In the genomic region with DNA sequence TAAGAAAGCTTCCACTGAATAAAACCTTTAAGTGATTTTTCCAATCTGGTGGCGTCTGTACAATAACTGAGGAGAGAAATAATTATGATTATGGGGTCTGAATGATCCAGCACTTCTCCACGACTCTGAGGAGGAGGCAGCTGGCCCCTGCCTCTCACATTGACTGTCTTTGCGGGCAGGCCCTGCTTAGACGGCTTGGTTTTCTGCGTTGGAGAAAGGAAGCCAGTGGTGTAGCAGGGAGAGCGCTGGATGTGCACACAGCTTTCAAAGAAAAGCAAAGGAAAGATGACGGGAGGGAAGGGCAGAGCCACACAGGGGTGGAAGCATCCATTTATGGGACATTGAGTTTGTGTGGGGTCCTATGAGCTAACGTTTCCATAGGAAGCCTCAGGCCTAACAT, we compare ENCODE assay signal across 19 cellular contexts.
DNase-seq lines count a peak whose midpoint lies in the region; ATAC-seq and TF ChIP-seq lines count a peak whose summit lies in the region.
"Had no signal": no experiment of that assay in that cellular context is flagged by ENCODE, and none has a peak within 500 bp of the region (broad histone marks: within the 10 kb centered on the region; RNA-seq: fewer than 3 reads in every experiment).

No MANE protein-coding gene starts in this region.

- 83 to 84% methylated on average over 8 of the region's 8 CpGs for whole genome bisulfite sequencing in heart right ventricle, 2 donors
- WGBS in psoas muscle, 3 donors, result 80 to 85% (median 81%) methylated on average over 8 of the region's 8 CpGs

- no peaks in the 10 kb centered on the region for H3K9me3 Mint-ChIP-seq in activated T-cell treated with anti-CD3 and anti-CD28 coated beads, Interleukin-2, amount 50 U/mL, for 4 hours
- H3K9me3 Mint-ChIP-seq: HFFc6 had no signal

- H3K9ac ChIP-seq in subcutaneous abdominal adipose tissue (ENCODE audit: low read length in 5 of 5), result no peak overlapping the region
- H3K9ac ChIP-seq: KMS-11 had no signal

- intact Hi-C loops in heart right ventricle (cut with DNase I) (loop anchor here in 2 of 10 donors (10.0 kb wide), 1 partner anchor 55 kb away; no protein-coding TSS in a partner anchor), cardiac septum (cut with DNase I) (loop anchor here (5.0 kb wide), 1 partner anchor 207 kb away; no protein-coding TSS in a partner anchor), psoas muscle (cut with DNase I) (loop anchor here in 1 of 2 donors (5.0 kb wide), 1 partner anchor 57 kb away; no protein-coding TSS in a partner anchor)

- H3K36me3 ChIP-seq in heart right ventricle, result peaks cover 0 to 48% (median 0%) of the 10 kb centered on the region in 9 donors
- peaks cover 0 to 9% of the 10 kb centered on the region in 2 donors for H3K36me3 ChIP-seq in psoas muscle (ENCODE audit: insufficient read depth in 1 of 2, low read depth in 1 of 2)
- peaks cover 0 to 40% (median 23%) of the 10 kb centered on the region in 5 donors for H3K36me3 ChIP-seq in subcutaneous abdominal adipose tissue (ENCODE audit: control insufficient read depth in 5 of 5, insufficient read depth in 5 of 5, low read length in 5 of 5)
- H3K36me3 ChIP-seq: Peyer's patch had no signal

- H3K9me3 ChIP-seq in heart right ventricle (no peaks in the 10 kb centered on the region), psoas muscle (no peaks in the 10 kb centered on the region), subcutaneous abdominal adipose tissue (ENCODE audit: control insufficient read depth in 5 of 5, low read length in 5 of 5) (no peaks in the 10 kb centered on the region)
- H3K9me3 ChIP-seq: Peyer's patch had no signal

- H3K4me3 ChIP-seq in heart right ventricle (no peak overlapping the region), psoas muscle (no peak overlapping the region), subcutaneous abdominal adipose tissue (ENCODE audit: low read depth in 1 of 5, low read length in 5 of 5) (no peak overlapping the region)
- H3K4me3 ChIP-seq: Peyer's patch had no signal

- H3K36me3 Mint-ChIP-seq in activated T-cell treated with anti-CD3 and anti-CD28 coated beads, Interleukin-2, amount 50 U/mL, for 4 hours (ENCODE audit: insufficient read depth), result no peaks in the 10 kb centered on the region

- peak overlapping the region in 6 of 10 donors; percentile 11 to 81 (median 75) for H3K27ac ChIP-seq in heart right ventricle
- H3K27ac ChIP-seq in cingulate gyrus (ENCODE audit: low read depth, low read length), result peak overlapping the region; percentile 71
- H3K27ac ChIP-seq in psoas muscle, result peak overlapping the region; percentile 36
- peak overlapping the region; percentile 24 for H3K27ac ChIP-seq in subcutaneous abdominal adipose tissue (ENCODE audit: low read depth, low read length)
- H3K27ac ChIP-seq: 22Rv1, KMS-11, Peyer's patch had no signal

- peaks cover 12% of the 10 kb centered on the region for H3K4me1 Mint-ChIP-seq in activated T-cell treated with anti-CD3 and anti-CD28 coated beads, Interleukin-2, amount 50 U/mL, for 4 hours (ENCODE audit: low read depth)

- ATAC-seq in heart right ventricle (no peak), psoas muscle (no peak), GM18870 (IDR thresholded peaks at IDR 0.05; ENCODE audit: unreplicated experiment) (no peak), GM18520 (IDR thresholded peaks at IDR 0.05; ENCODE audit: unreplicated experiment) (no peak)
- ATAC-seq in activated T-cell treated with anti-CD3 and anti-CD28 coated beads, Interleukin-2, amount 50 U/mL, for 4 hours, result no peak

- H3K27me3 ChIP-seq in heart right ventricle, result no peaks in the 10 kb centered on the region
- no peaks in the 10 kb centered on the region for H3K27me3 ChIP-seq in psoas muscle (ENCODE audit: insufficient read depth in 3 of 3, low read length in 2 of 3)
- H3K27me3 ChIP-seq in subcutaneous abdominal adipose tissue (ENCODE audit: control insufficient read depth in 5 of 5, insufficient read depth in 4 of 5, low read length in 5 of 5), result no peaks in the 10 kb centered on the region
- H3K27me3 ChIP-seq: Peyer's patch had no signal

- DNase-seq in heart right ventricle (no peak), cardiac septum (ENCODE audit: low spot score) (no peak), psoas muscle (no peak)
- DNase-seq in activated T-cell treated with anti-CD3 and anti-CD28 coated beads, Interleukin-2, amount 50 U/mL, for 4 hours, result no peak
- DNase-seq: AML-193, DMS79 treated with DMSO at 0.1 percent for 48 hours, H7, HFFc6, NCI-H1436, NCI-H2029, SHP77 had no signal

- peaks cover 2% of the 10 kb centered on the region for H3K27me3 Mint-ChIP-seq in activated T-cell treated with anti-CD3 and anti-CD28 coated beads, Interleukin-2, amount 50 U/mL, for 4 hours (ENCODE audit: low read depth)

- no peak overlapping the region for H3K4me3 Mint-ChIP-seq in activated T-cell treated with anti-CD3 and anti-CD28 coated beads, Interleukin-2, amount 50 U/mL, for 4 hours
- H3K4me3 Mint-ChIP-seq: CD14-positive monocyte, HFFc6 had no signal

- TF ChIP-seq CTCF in heart right ventricle (IDR thresholded peaks at IDR 0.05) (no peak), psoas muscle (IDR thresholded peaks at IDR 0.05) (no peak)

- H3K4me1 ChIP-seq in heart right ventricle (peaks cover 14 to 71% (median 51%) of the 10 kb centered on the region in 9 donors), psoas muscle (peaks cover 45% of the 10 kb centered on the region), subcutaneous abdominal adipose tissue (ENCODE audit: control insufficient read depth in 5 of 5, insufficient read depth in 5 of 5, low read length in 5 of 5) (peaks cover 10 to 52% (median 48%) of the 10 kb centered on the region in 5 donors)

Comparison
In these comparisons a context has a peak if more than half of its experiments do, and no peak if none do; other contexts are left out.
1. H3K27ac ChIP-seq: peak in every context shown above with its lines; median percentile 75 in heart right ventricle; 71 in cingulate gyrus; 36 in psoas muscle; 24 in subcutaneous abdominal adipose tissue.